ENCODE assay signal across 12 cellular contexts in genomic region chr7:135748770-135749169, GRCh38. TPM values are rescaled to one million over a fixed set of nuclear protein-coding genes. Genes with fewer than 3 reads are reported as not detected.
DNase-seq lines count a peak whose midpoint lies in the region; ATAC-seq and TF ChIP-seq lines count a peak whose summit lies in the region.
"Had no signal": no experiment of that assay in that cellular context is flagged by ENCODE, and none has a peak within 500 bp of the region (broad histone marks: within the 10 kb centered on the region; RNA-seq: fewer than 3 reads in every experiment).

FAM180A (minus strand) TSS chr7:135748813; CDS start chr7:135748580, 233 bp downstream.

- 0 out of 2 replicates have a peak within 1 kb of the TSS, but pooled peaks have one; percentile 5 for H3K4me3 ChIP-seq in BJ (ENCODE audit: low read depth, low read length)
- peak within 1 kb of the TSS; percentile 7 for H3K4me3 ChIP-seq in astrocyte of the cerebellum (ENCODE audit: low read depth, low read length)
- H3K4me3 ChIP-seq in heart right ventricle: peak within 1 kb of the TSS in 9 of 10 donors; percentile 4 to 52 (median 40)
- peak within 1 kb of the TSS in 1 of 4 donors; percentile 10 for H3K4me3 ChIP-seq in gastrocnemius medialis
- no peak within 1 kb of the TSS for H3K4me3 ChIP-seq in PC-9

- in situ Hi-C loops in astrocyte of the cerebellum (cut with HindIII; ENCODE audit: low sequenced_read_pairs): no loop called here
- in situ Hi-C loops in gastrocnemius medialis (cut with MboI; ENCODE audit: low sequenced_read_pairs in 4 of 4): no loop called here

- no peak within 1 kb of the TSS for H3K4me2 ChIP-seq in PC-9

- peaks cover 27% of the 10 kb centered on the region; the same call in 1 of the 2 replicates for H3F3A ChIP-seq in PC-9 (ENCODE audit: insufficient read depth, low read depth)

- H3K36me3 ChIP-seq in BJ (ENCODE audit: control insufficient read depth, insufficient read depth, low read length): no peaks in the 10 kb centered on the region
- no peaks in the 10 kb centered on the region for H3K36me3 ChIP-seq in heart right ventricle
- H3K36me3 ChIP-seq in gastrocnemius medialis: no peaks in the 10 kb centered on the region
- H3K36me3 ChIP-seq in PC-9 (ENCODE audit: low read depth): no peaks in the 10 kb centered on the region

- CTCF ChIA-PET in BJ (lab: Yijun Ruan, JAX) (no interaction called here), PC-9 (lab: Charles Lee) (no interaction called here)

- H3K79me2 ChIP-seq in PC-9 (ENCODE audit: low read depth): no peaks in the 10 kb centered on the region

- no peaks in the 10 kb centered on the region for H4K20me1 ChIP-seq in PC-9 (ENCODE audit: insufficient read depth)

- H3K4me1 ChIP-seq in heart right ventricle (peaks cover 3 to 34% (median 13%) of the 10 kb centered on the region in 9 donors), gastrocnemius medialis (peaks cover 8 to 9% of the 10 kb centered on the region in 2 donors), PC-9 (replicated peaks; ENCODE audit: insufficient read depth) (peaks cover 35% of the 10 kb centered on the region)

- DNase-seq in BJ (ENCODE audit: low read depth) (peak; percentile 70), astrocyte of the cerebellum (ENCODE audit: low read depth) (no peak), heart right ventricle (peak; percentile 63 to 64), gastrocnemius medialis (peak; percentile 31 to 46), PC-9 (no peak), SHP77 treated with DMSO at 0.1 percent for 48 hours (lab: John Stamatoyannopoulos, UW) (no peak)
- DNase-seq in activated CD4-positive, alpha-beta T cell treated with anti-CD3 and anti-CD28 coated beads, Interleukin-2, amount 50 U/mL, for 1 hour: no peak
- DNase-seq: activated CD8-positive, alpha-beta memory T cell treated with anti-CD3 and anti-CD28 coated beads, Interleukin-2, amount 50 U/mL, for 4 hours; NCI-H526 had no signal

- no peak for TF ChIP-seq POLR2A in gastrocnemius medialis (IDR thresholded peaks at IDR 0.05)

- H3K9me2 ChIP-seq in PC-9 (ENCODE audit: insufficient read depth): no peaks in the 10 kb centered on the region

- no peaks in the 10 kb centered on the region for H3K27me3 ChIP-seq in BJ (ENCODE audit: control insufficient read depth, insufficient read depth, low read length)
- no peaks in the 10 kb centered on the region for H3K27me3 ChIP-seq in heart right ventricle
- H3K27me3 ChIP-seq in gastrocnemius medialis: no peaks in the 10 kb centered on the region
- no peaks in the 10 kb centered on the region for H3K27me3 ChIP-seq in PC-9 (ENCODE audit: insufficient read depth, low read depth)

- no peak for TF ChIP-seq CTCF in BJ (IDR thresholded peaks at IDR 0.05; ENCODE audit: insufficient read depth, low read depth, low read length)
- no peak for TF ChIP-seq CTCF in astrocyte of the cerebellum (IDR thresholded peaks at IDR 0.05; ENCODE audit: low read depth, low read length, missing control alignments)
- no peak for TF ChIP-seq CTCF in heart right ventricle (IDR thresholded peaks at IDR 0.05)
- TF ChIP-seq CTCF in gastrocnemius medialis (IDR thresholded peaks at IDR 0.05 in 4 of 5, conservative IDR thresholded peaks at IDR 0.05 in 1 of 5): no peak
- TF ChIP-seq CTCF in PC-9 (conservative IDR thresholded peaks at IDR 0.05): no peak

- H2AFZ ChIP-seq in PC-9: no peak within 1 kb of the TSS

- no TSS peak for BruUV-seq in PC-9 (replicated peaks; lab: Mats Ljungman, UMichigan)

- H3K9me3 ChIP-seq in heart right ventricle (no peaks in the 10 kb centered on the region), gastrocnemius medialis (no peaks in the 10 kb centered on the region), PC-9 (ENCODE audit: insufficient read depth, low read depth) (no peaks in the 10 kb centered on the region)

- ATAC-seq in heart right ventricle (peak; percentile 50 to 85 (median 79)), gastrocnemius medialis (peak; percentile 74 to 82), GM21717 (IDR thresholded peaks at IDR 0.05; ENCODE audit: unreplicated experiment) (no peak)

- POLR2A ChIA-PET in BJ (lab: Charles Lee) (no interaction called here), PC-9 (lab: Charles Lee; ENCODE audit: unreplicated experiment) (no interaction called here)

- intact Hi-C loops in heart right ventricle (cut with DNase I): loop anchor here in 1 of 10 donors (5.0 kb wide), 1 partner anchor 76 kb away; no protein-coding TSS in a partner anchor
- intact Hi-C loops in gastrocnemius medialis (cut with DNase I; ENCODE audit: low total_unique reads): no loop called here
- intact Hi-C loops in PC-9 (cut with micrococcal nuclease; ENCODE audit: unreplicated experiment): loop anchor here (5.0 kb wide), 1 partner anchor 36 kb away; no protein-coding TSS in a partner anchor

- WGBS in heart right ventricle, 2 donors: 40 to 48% methylated on average over 11 of the region's 11 CpGs

- H3K27ac ChIP-seq in heart right ventricle: peak within 1 kb of the TSS in 9 of 10 donors; percentile 59 to 91 (median 79)
- peak within 1 kb of the TSS; percentile 32 to 67 (median 50) for H3K27ac ChIP-seq in gastrocnemius medialis
- H3K27ac ChIP-seq in PC-9: no peak within 1 kb of the TSS

RNA-seq across cellular contexts. Expression of gene FAM180A, which starts in this region (rescaled TPM):
- polyA plus RNA-seq in BJ (2011; rRNA removed) (2.0 and 2.1 TPM in 2 replicates), heart right ventricle (10 to 100 TPM in 1 of 2 donors, 1 to 10 TPM in 1; 2.4 to 11.3 TPM)
- polyA minus RNA-seq in BJ (2011; rRNA and poly(A)+ RNA removed): 3.1 and 3.7 TPM in 2 replicates
- total RNA-seq in heart right ventricle (10 to 100 TPM in 8 of 10 donors, 1 to 10 TPM in 2; 2.0 to 47.6 (median 19.5) TPM), gastrocnemius medialis (1 to 10 TPM in 2 of 4 donors, under 1 TPM in 1, not detected in 1; 0.65 to 1.9 (median 1.4) TPM), PC-9 (2021) (not detected in 2 replicates)
- total RNA-seq: renal cortical epithelial cell had no signal
- polyA plus RNA-seq: CD14-positive monocyte had no signal

Comparison
In these comparisons a context has a peak if more than half of its experiments do, and no peak if none do; other contexts are left out.
1. DNase-seq: peak in BJ (single experiment), heart right ventricle (2 of 2) and gastrocnemius medialis (2 of 2); none in astrocyte of the cerebellum (single experiment), activated CD4-positive, alpha-beta T cell treated with anti-CD3 and anti-CD28 coated beads, Interleukin-2, amount 50 U/mL, for 1 hour (single experiment), PC-9 (0 of 2) and SHP77 treated with DMSO at 0.1 percent for 48 hours (single experiment).